In genomic region chr18:813405-814071, GRCh38 we compare ENCODE assay signal across 8 cellular contexts. TPM values are rescaled to one million over a fixed set of nuclear protein-coding genes. Genes with fewer than 3 reads are reported as not detected.
DNase-seq lines count a peak whose midpoint lies in the region; ATAC-seq and TF ChIP-seq lines count a peak whose summit lies in the region.

No MANE protein-coding gene starts in this region.

- POLR2A ChIA-PET in PC-3 (lab: Charles Lee; ENCODE audit: unreplicated experiment): no interaction called here

- TF ChIP-seq CTCF in PC-3 (conservative IDR thresholded peaks at IDR 0.05; ENCODE audit: low read depth, low read length) (no peak), osteocyte (IDR thresholded peaks at IDR 0.05) (no peak)

- H3K9me3 ChIP-seq in ES-I3 (ENCODE audit: control insufficient read depth, insufficient read depth, low read length): no peaks in the 10 kb centered on the region
- H3K9me3 ChIP-seq in PC-3 (ENCODE audit: low read length): peaks cover 4% of the 10 kb centered on the region; the same call in 1 of the 2 replicates
- no peaks in the 10 kb centered on the region for H3K9me3 ChIP-seq in ectodermal cell (ENCODE audit: control insufficient read depth, low read length)

- no peak for DNase-seq in PC-3
- no peak for DNase-seq in osteocyte (ENCODE audit: extremely low spot score, unreplicated experiment)
- no peak for DNase-seq in G401 (ENCODE audit: low spot score)
- no peak for DNase-seq in midbrain (lab: John Stamatoyannopoulos, UW)

- ATAC-seq in PC-3 (no peak), HG03045 (IDR thresholded peaks at IDR 0.05; ENCODE audit: unreplicated experiment) (no peak), GM19463 (IDR thresholded peaks at IDR 0.05; ENCODE audit: unreplicated experiment) (no peak)

- peak overlapping the region; percentile 87 for H3K4me3 Mint-ChIP-seq in osteocyte (ENCODE audit: unreplicated experiment)

- no peaks in the 10 kb centered on the region for H3K9me3 Mint-ChIP-seq in osteocyte (ENCODE audit: unreplicated experiment)

- H3K4me3 ChIP-seq in PC-3 (ENCODE audit: low read length): peak overlapping the region; percentile 100
- peak overlapping the region; percentile 98 for H3K4me3 ChIP-seq in ectodermal cell (ENCODE audit: insufficient read depth, low read depth, low read length)

- H3K9ac ChIP-seq in ES-I3 (ENCODE audit: low read depth, low read length) (peak overlapping the region; percentile 100), PC-3 (ENCODE audit: low read length) (no peak overlapping the region)

- H2AFZ ChIP-seq in PC-3 (ENCODE audit: low read length): peak overlapping the region; percentile 87; the same call in 1 of the 2 replicates

- peak overlapping the region; percentile 96 for H3K27ac Mint-ChIP-seq in osteocyte (ENCODE audit: unreplicated experiment)

- CTCF ChIA-PET in PC-3 (lab: Charles Lee): no interaction called here

- H3K36me3 ChIP-seq in ES-I3 (ENCODE audit: insufficient read depth, low read length) (no peaks in the 10 kb centered on the region), PC-3 (ENCODE audit: low read depth, low read length) (no peaks in the 10 kb centered on the region), ectodermal cell (ENCODE audit: control insufficient read depth, insufficient read depth, low read length) (no peaks in the 10 kb centered on the region)

- no peaks in the 10 kb centered on the region for H3K27me3 ChIP-seq in PC-3 (ENCODE audit: low read length)
- no peaks in the 10 kb centered on the region for H3K27me3 ChIP-seq in ectodermal cell (ENCODE audit: control insufficient read depth, insufficient read depth, low read length, poor library complexity, severe bottlenecking)

- H3K36me3 Mint-ChIP-seq in osteocyte (ENCODE audit: unreplicated experiment): no peaks in the 10 kb centered on the region

- H3K27ac ChIP-seq in PC-3 (ENCODE audit: low read length) (peak overlapping the region; percentile 97), ectodermal cell (ENCODE audit: insufficient read depth, low read depth, low read length, poor library complexity, severe bottlenecking) (peak overlapping the region; percentile 97)

- WGBS in ectodermal cell, 2 experiments: 90 to 92% methylated on average over 11 of the region's 11 CpGs

- no TSS peak for BruUV-seq in PC-3 (replicated peaks; lab: Mats Ljungman, UMichigan)

- peak overlapping the region; percentile 81 for H3K4me2 ChIP-seq in PC-3 (ENCODE audit: low read length)

- H4K20me1 ChIP-seq in PC-3 (ENCODE audit: low read length): peaks cover 32% of the 10 kb centered on the region

- peaks cover 18% of the 10 kb centered on the region for H3K27me3 Mint-ChIP-seq in osteocyte (ENCODE audit: unreplicated experiment)

- H3K9me2 ChIP-seq in PC-3 (replicated peaks; ENCODE audit: low read length): no peaks in the 10 kb centered on the region

- peaks cover 33% of the 10 kb centered on the region for H3K79me2 ChIP-seq in PC-3 (ENCODE audit: low read length)

- in situ Hi-C loops in G401 (cut with HindIII; ENCODE audit: low sequenced_read_pairs): no loop called here

- H3K4me1 ChIP-seq in ES-I3 (ENCODE audit: insufficient read depth, low read length): peaks cover 6% of the 10 kb centered on the region; the same call in 1 of the 2 replicates
- H3K4me1 ChIP-seq in PC-3 (ENCODE audit: insufficient read depth, low read length): peaks cover 12% of the 10 kb centered on the region
- H3K4me1 ChIP-seq in ectodermal cell (ENCODE audit: control insufficient read depth, insufficient read depth, low read length): peaks cover 10% of the 10 kb centered on the region

- intact Hi-C loops in PC-3 (cut with micrococcal nuclease): loop anchor here (2.0 to 5.0 kb wide), 2 partner anchors 17 to 71 kb away; no protein-coding TSS in a partner anchor

- no peaks in the 10 kb centered on the region for H3F3A ChIP-seq in PC-3 (ENCODE audit: low read length, unreplicated experiment)

- H3K4me1 Mint-ChIP-seq in osteocyte (ENCODE audit: unreplicated experiment): peaks cover 20% of the 10 kb centered on the region

RNA-seq across cellular contexts. Expression of gene YES1, which starts 1.5 kb away (rescaled TPM):
- total RNA-seq in PC-3 (2014; rRNA removed) (73.5 and 113 TPM in 2 replicates), osteocyte (37.6 and 44.8 TPM in 2 replicates)
- polyA plus RNA-seq in ectodermal cell (2013, experiment 1 of 4): 85.1 TPM
- 80.8 TPM for polyA plus RNA-seq in ectodermal cell (2013, experiment 2 of 4)
- 58.3 TPM for polyA plus RNA-seq in ectodermal cell (2013, experiment 3 of 4)
- 68.3 TPM for polyA plus RNA-seq in ectodermal cell (2013, experiment 4 of 4)
- total RNA-seq in G401 (2014; rRNA removed; shearing (Covaris generic)): 71.8 and 81.9 TPM in 2 replicates
